17 cellular contexts compared by ENCODE assay signal in genomic region chr7:5384618-5385017, GRCh38.
"Had no signal": no experiment of that assay in that cellular context is flagged by ENCODE, and none has a peak within 500 bp of the region (broad histone marks: within the 10 kb centered on the region; RNA-seq: fewer than 3 reads in every experiment).

No MANE protein-coding gene starts in this region.

- H3K4me3 Mint-ChIP-seq: activated B cell treated with CpG ODN at 0.5 μM for 24 hours; activated CD4-positive, alpha-beta memory T cell treated with anti-CD3 and anti-CD28 coated beads, Interleukin-2, amount 10 ng/mL, durations not matched to agents 7 days and 5 days; activated T-cell treated with anti-CD3 and anti-CD28 coated beads, Interleukin-2, amount 50 U/mL, for 24 hours; memory B cell had no signal

- H3K9me3 Mint-ChIP-seq: activated B cell treated with CpG ODN at 0.5 μM for 24 hours; activated CD4-positive, alpha-beta memory T cell treated with anti-CD3 and anti-CD28 coated beads, Interleukin-2, amount 10 ng/mL, durations not matched to agents 7 days and 5 days; activated T-cell treated with anti-CD3 and anti-CD28 coated beads, Interleukin-2, amount 50 U/mL, for 24 hours; memory B cell; naive thymus-derived CD8-positive, alpha-beta T cell had no signal

- H3K4me3 ChIP-seq: thyroid gland had no signal

- DNase-seq: activated B cell treated with CpG ODN at 0.5 μM for 24 hours; activated CD4-positive, alpha-beta memory T cell treated with anti-CD3 and anti-CD28 coated beads, Interleukin-2, amount 10 ng/mL, durations not matched to agents 7 days and 5 days; activated CD4-positive, alpha-beta T cell treated with anti-CD3 and anti-CD28 coated beads for 4 hours; activated naive CD4-positive, alpha-beta T cell treated with anti-CD3 and anti-CD28 coated beads, Interleukin-2, amount 50 U/mL, for 16 hours; activated T-cell treated with anti-CD3 and anti-CD28 coated beads, Interleukin-2, amount 50 U/mL, for 24 hours; aorta; cerebellar nuclear complex; effector CD8-positive, alpha-beta T cell; foreskin fibroblast; hypothalamus; naive thymus-derived CD8-positive, alpha-beta T cell; SK-N-SH; stimulated activated CD8-positive, alpha-beta memory T cell treated with anti-CD3 and anti-CD28 coated beads, Interleukin-4, amount 100 ng/mL, for 48 hours; stimulated activated naive CD4-positive, alpha-beta T cell treated with Interleukin-2 at 50 U/mL for 16 hours; thyroid gland had no signal

- H3K27me3 Mint-ChIP-seq: activated B cell treated with CpG ODN at 0.5 μM for 24 hours; activated CD4-positive, alpha-beta memory T cell treated with anti-CD3 and anti-CD28 coated beads, Interleukin-2, amount 10 ng/mL, durations not matched to agents 7 days and 5 days; activated T-cell treated with anti-CD3 and anti-CD28 coated beads, Interleukin-2, amount 50 U/mL, for 24 hours; memory B cell; naive thymus-derived CD8-positive, alpha-beta T cell had no signal

- H3K9me3 ChIP-seq: neutrophil, SK-N-SH, thyroid gland had no signal

- H3K27ac ChIP-seq: neutrophil, thyroid gland had no signal

- H3K27me3 ChIP-seq: neutrophil, thyroid gland had no signal

- H3K27ac Mint-ChIP-seq: activated B cell treated with CpG ODN at 0.5 μM for 24 hours; activated CD4-positive, alpha-beta memory T cell treated with anti-CD3 and anti-CD28 coated beads, Interleukin-2, amount 10 ng/mL, durations not matched to agents 7 days and 5 days; activated T-cell treated with anti-CD3 and anti-CD28 coated beads, Interleukin-2, amount 50 U/mL, for 24 hours; memory B cell had no signal
